23 cellular contexts compared by ENCODE assay signal in the genomic region with DNA sequence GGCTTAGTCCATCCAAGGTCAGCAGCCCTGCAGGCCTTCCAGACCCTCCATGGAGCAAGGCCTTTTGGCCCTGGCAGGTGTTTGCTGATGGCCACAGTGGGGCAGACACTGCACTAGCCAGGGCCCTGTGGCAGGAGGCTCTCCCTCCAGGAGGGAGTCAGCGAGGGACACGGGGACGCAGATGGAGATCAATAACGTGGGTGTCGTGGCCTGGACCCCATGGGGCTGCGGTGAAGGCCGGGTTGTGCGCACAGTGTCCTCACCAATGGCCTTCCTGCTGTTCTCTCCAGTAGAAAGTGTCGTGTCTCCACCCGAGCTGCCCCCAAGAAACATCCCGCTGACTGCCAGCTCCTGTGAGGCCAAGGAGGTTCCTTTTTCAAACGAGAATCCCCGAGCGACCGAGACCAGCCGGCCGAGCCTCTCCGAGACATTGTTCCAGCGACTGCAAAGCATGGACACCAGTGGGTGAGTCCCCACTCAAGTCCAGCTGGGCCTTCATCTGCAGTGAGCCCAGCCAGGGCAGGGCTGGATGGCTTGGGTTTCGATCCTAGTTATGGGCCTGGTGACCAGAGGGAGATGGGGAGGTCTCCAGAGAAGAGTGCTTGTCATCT.
A peak's percentile ranks its signal among the peaks of the same experiment; 100 is the strongest.
DNase-seq lines count a peak whose midpoint lies in the region; ATAC-seq and TF ChIP-seq lines count a peak whose summit lies in the region.
"Had no signal": no experiment of that assay in that cellular context is flagged by ENCODE, and none has a peak within 500 bp of the region (broad histone marks: within the 10 kb centered on the region; RNA-seq: fewer than 3 reads in every experiment).

No MANE protein-coding gene starts in this region.

- H3K4me3 Mint-ChIP-seq in activated B cell treated with CpG ODN at 0.5 μM for 24 hours (no peak overlapping the region), progenitor cell of endocrine pancreas (ENCODE audit: low read depth) (no peak overlapping the region)
- H3K4me3 Mint-ChIP-seq: activated T-helper 1 cell treated with anti-CD3 and anti-CD28 coated beads, Interleukin-12 subunit alpha, Interleukin-12 subunit beta, Interleukin-2, Interleukin-4 antibody, amounts not matched to agents 30 ng/mL and 10 ng/mL and 1 ng/mL, durations not matched to agents 14 hours and 24 hours and 36 hours; natural killer cell treated with Interleukin-12 subunit alpha and Interleukin-12 subunit beta and Interleukin-15 and Interleukin-18, amount 100 ng/mL, for 72 hours had no signal

- no peaks in the 10 kb centered on the region for H3K27me3 ChIP-seq in upper lobe of right lung
- H3K27me3 ChIP-seq: vagina had no signal

- H3K4me3 ChIP-seq in mucosa of descending colon (no peak overlapping the region), upper lobe of right lung (no peak overlapping the region)
- H3K4me3 ChIP-seq: adrenal gland, gastroesophageal sphincter, lung, thoracic aorta, vagina had no signal

- intact Hi-C loops in activated B cell treated with CpG ODN at 0.5 μM for 24 hours (cut with micrococcal nuclease), result loop anchor here (2.0 kb wide), 2 partner anchors 17 kb away; no protein-coding TSS in a partner anchor
- intact Hi-C loops in mucosa of descending colon (cut with DNase I, micrococcal nuclease), result no loop called here
- intact Hi-C loops in upper lobe of right lung (cut with DNase I), result no loop called here

- H3K9me3 Mint-ChIP-seq in activated B cell treated with CpG ODN at 0.5 μM for 24 hours (no peaks in the 10 kb centered on the region), progenitor cell of endocrine pancreas (ENCODE audit: low read depth) (no peaks in the 10 kb centered on the region)
- H3K9me3 Mint-ChIP-seq: natural killer cell treated with Interleukin-12 subunit alpha and Interleukin-12 subunit beta and Interleukin-15 and Interleukin-18, amount 100 ng/mL, for 72 hours had no signal

- H3K27ac ChIP-seq in upper lobe of right lung, result no peak overlapping the region
- H3K27ac ChIP-seq: adrenal gland, brain microvascular endothelial cell, gastroesophageal sphincter, RWPE1, thoracic aorta, vagina had no signal

- CTCF ChIA-PET in activated B cell treated with CpG ODN at 0.5 μM for 24 hours (lab: Charles Lee), result interaction anchor here (1.1 to 2.2 kb wide), 4 partner anchors 25 to 72 kb away, joined by 4 to 15 read pairs (median 8); partner anchors contain the start of gene INPP5D

- H3K27ac Mint-ChIP-seq in activated B cell treated with CpG ODN at 0.5 μM for 24 hours, result peak overlapping the region; percentile 92
- H3K27ac Mint-ChIP-seq in progenitor cell of endocrine pancreas, result no peak overlapping the region
- H3K27ac Mint-ChIP-seq: activated T-helper 1 cell treated with anti-CD3 and anti-CD28 coated beads, Interleukin-12 subunit alpha, Interleukin-12 subunit beta, Interleukin-2, Interleukin-4 antibody, amounts not matched to agents 30 ng/mL and 10 ng/mL and 1 ng/mL, durations not matched to agents 14 hours and 24 hours and 36 hours had no signal

- H3K27me3 Mint-ChIP-seq in activated B cell treated with CpG ODN at 0.5 μM for 24 hours (no peaks in the 10 kb centered on the region), progenitor cell of endocrine pancreas (no peaks in the 10 kb centered on the region)
- H3K27me3 Mint-ChIP-seq: natural killer cell treated with Interleukin-12 subunit alpha and Interleukin-12 subunit beta and Interleukin-15 and Interleukin-18, amount 100 ng/mL, for 72 hours had no signal

- H3K4me1 ChIP-seq in mucosa of descending colon (ENCODE audit: low read depth) (no peaks in the 10 kb centered on the region), upper lobe of right lung (no peaks in the 10 kb centered on the region)
- H3K4me1 ChIP-seq: adrenal gland, gastroesophageal sphincter, vagina had no signal

- no peaks in the 10 kb centered on the region for H3K36me3 ChIP-seq in mucosa of descending colon (ENCODE audit: low read depth)
- H3K36me3 ChIP-seq in upper lobe of right lung, result peaks cover 22% of the 10 kb centered on the region
- H3K36me3 ChIP-seq: adrenal gland, brain microvascular endothelial cell, thoracic aorta, vagina had no signal

- H3K9me3 ChIP-seq in mucosa of descending colon, result no peaks in the 10 kb centered on the region
- H3K9me3 ChIP-seq in upper lobe of right lung, result no peaks in the 10 kb centered on the region
- H3K9me3 ChIP-seq: adrenal gland, gastroesophageal sphincter, thoracic aorta, vagina had no signal

- H3K36me3 Mint-ChIP-seq in activated B cell treated with CpG ODN at 0.5 μM for 24 hours (ENCODE audit: low read depth), result peaks cover 82% of the 10 kb centered on the region
- H3K36me3 Mint-ChIP-seq in progenitor cell of endocrine pancreas (ENCODE audit: insufficient read depth), result no peaks in the 10 kb centered on the region

- DNase-seq in activated B cell treated with CpG ODN at 0.5 μM for 24 hours (no peak), mucosa of descending colon (no peak), upper lobe of right lung (peak; percentile 57), NCI-H2107 treated with DMSO at 0.1 percent for 48 hours (lab: John Stamatoyannopoulos, UW; ENCODE audit: unreplicated experiment) (no peak), progenitor cell of endocrine pancreas (ENCODE audit: low spot score, unreplicated experiment) (no peak)
- DNase-seq: activated CD4-positive, alpha-beta T cell treated with anti-CD3 and anti-CD28 coated beads, Interleukin-2, amount 50 U/mL, for 48 hours; activated naive CD4-positive, alpha-beta T cell treated with Interleukin-2 at 50 U/mL for 16 hours; brain microvascular endothelial cell; COR-L47; NCI-H2081; NCI-H345; NCI-H774; stimulated activated naive CD4-positive, alpha-beta T cell treated with Interleukin-2 at 50 U/mL for 16 hours had no signal

- no peak for ATAC-seq in activated B cell treated with CpG ODN at 0.5 μM for 24 hours (ENCODE audit: low read depth)
- ATAC-seq in mucosa of descending colon, result peak; percentile 9
- peak; percentile 19 for ATAC-seq in upper lobe of right lung
- no peak for ATAC-seq in HG02642 (IDR thresholded peaks at IDR 0.05; ENCODE audit: poor library complexity, unreplicated experiment)
- ATAC-seq: gastroesophageal sphincter had no signal

- peak; percentile 27 for TF ChIP-seq POLR2A in GM19193 (IDR thresholded peaks at IDR 0.05; ENCODE audit: extremely low read depth, insufficient read depth, insufficient read length)

- peaks cover 51% of the 10 kb centered on the region for H3K4me1 Mint-ChIP-seq in activated B cell treated with CpG ODN at 0.5 μM for 24 hours
- peaks cover 2% of the 10 kb centered on the region for H3K4me1 Mint-ChIP-seq in progenitor cell of endocrine pancreas (ENCODE audit: low read depth)

- POLR2A ChIA-PET in activated B cell treated with CpG ODN at 0.5 μM for 24 hours (lab: Charles Lee), result interaction anchor here (1.0 to 4.3 kb wide), 12 partner anchors 9 to 125 kb away, joined by 3 to 87 read pairs (median 6); partner anchors contain the start of genes ATG16L1 and INPP5D

- no peak for TF ChIP-seq CTCF in activated B cell treated with CpG ODN at 0.5 μM for 24 hours (IDR thresholded peaks at IDR 0.05)
- TF ChIP-seq CTCF in mucosa of descending colon (IDR thresholded peaks at IDR 0.05), result no peak
- no peak for TF ChIP-seq CTCF in upper lobe of right lung (IDR thresholded peaks at IDR 0.05)
- no peak for TF ChIP-seq CTCF in progenitor cell of endocrine pancreas (IDR thresholded peaks at IDR 0.05; ENCODE audit: unreplicated experiment)

Comparison
In these comparisons a context has a peak if more than half of its experiments do, and no peak if none do; other contexts are left out.
1. ATAC-seq: peak in mucosa of descending colon (single experiment) and upper lobe of right lung (single experiment); none in activated B cell treated with CpG ODN at 0.5 μM for 24 hours (single experiment) and HG02642 (single experiment).